ENCODE assay signal across 10 cellular contexts in genomic region chr18:2979027-2979570, GRCh38. TPM values are rescaled to one million over a fixed set of nuclear protein-coding genes. Genes with fewer than 3 reads are reported as not detected.
DNase-seq lines count a peak whose midpoint lies in the region; ATAC-seq and TF ChIP-seq lines count a peak whose summit lies in the region.
"Had no signal": no experiment of that assay in that cellular context is flagged by ENCODE, and none has a peak within 500 bp of the region (broad histone marks: within the 10 kb centered on the region; RNA-seq: fewer than 3 reads in every experiment).

No MANE protein-coding gene starts in this region.

- no peak overlapping the region for H4K5ac ChIP-seq in H9 (ENCODE audit: insufficient read length, low read depth, low read length)

- H3K36me3 ChIP-seq in spleen, result peaks cover 0 to 6% (median 0%) of the 10 kb centered on the region in 6 donors

- DNase-seq in H9 (no peak), fibroblast of the conjunctiva (ENCODE audit: low read depth) (peak; percentile 69), spleen (no peak), progenitor cell of endocrine pancreas (ENCODE audit: low spot score, unreplicated experiment) (no peak)
- DNase-seq: nephron progenitor cell had no signal

- H3K27me3 ChIP-seq in H9 (ENCODE audit: insufficient read depth, low read length) (no peaks in the 10 kb centered on the region), spleen (replicated peaks in 1 of 7) (no peaks in the 10 kb centered on the region)

- no peak overlapping the region for H3K4me2 ChIP-seq in H9 (ENCODE audit: insufficient read depth, insufficient read length, low read length)

- H3K27ac ChIP-seq in H9 (ENCODE audit: insufficient read length, low read depth, low read length), result no peak overlapping the region
- peak overlapping the region; percentile 1; the same call in 1 of the 2 replicates for H3K27ac ChIP-seq in VCaP
- peak overlapping the region; percentile 66 to 94 (median 88) for H3K27ac ChIP-seq in spleen

- H3K9me3 Mint-ChIP-seq in H9 (no peaks in the 10 kb centered on the region), progenitor cell of endocrine pancreas (ENCODE audit: low read depth) (no peaks in the 10 kb centered on the region)
- H3K9me3 Mint-ChIP-seq: nephron progenitor cell had no signal

- no CpG with 5 or more reads among the region's 3 CpGs for WGBS in H9 (ENCODE audit: extremely low coverage, insufficient read length, low lambda C conversion rate)
- 90 to 96% (median 91%) methylated on average over 3 of the region's 3 CpGs for WGBS in spleen, 5 donors

- H2BK120ac ChIP-seq in H9 (ENCODE audit: low read depth, low read length, poor library complexity, severe bottlenecking), result no peak overlapping the region

- no peak for TF ChIP-seq POLR2A in spleen (IDR thresholded peaks at IDR 0.05)

- no peak overlapping the region for H3K14ac ChIP-seq in H9 (ENCODE audit: insufficient read depth, low read length)

- H3K36me3 Mint-ChIP-seq in H9 (ENCODE audit: insufficient read depth in 1 of 3, low read depth in 3 of 3), result peaks cover 0 to 2% (median 0%) of the 10 kb centered on the region in 3 experiments; a peak in 1 of 7 replicates
- H3K36me3 Mint-ChIP-seq in progenitor cell of endocrine pancreas (ENCODE audit: insufficient read depth), result peaks cover 2% of the 10 kb centered on the region

- H3T11ph ChIP-seq in H9 (ENCODE audit: low read length), result no peak overlapping the region

- peak overlapping the region; percentile 79 for H4K8ac ChIP-seq in H9 (replicated peaks; ENCODE audit: insufficient read length, low read depth, low read length)

- H3K4me1 ChIP-seq in H9 (ENCODE audit: insufficient read depth, low read length), result peaks cover 4% of the 10 kb centered on the region; the same call in 1 of the 2 replicates
- H3K4me1 ChIP-seq in spleen, result peaks cover 28 to 100% (median 88%) of the 10 kb centered on the region in 6 donors

- H3K23ac ChIP-seq in H9 (ENCODE audit: insufficient read length, low read depth, low read length), result no peak overlapping the region

- H3K27ac Mint-ChIP-seq in H9 (peak overlapping the region in 2 of 3 experiments; percentile 18 to 21; a peak in 1 of 7 replicates), progenitor cell of endocrine pancreas (no peak overlapping the region)

- H3K4me1 Mint-ChIP-seq in H9 (peaks cover 37 to 39% of the 10 kb centered on the region in 2 experiments), progenitor cell of endocrine pancreas (ENCODE audit: low read depth) (peaks cover 29% of the 10 kb centered on the region)

- H4K20me1 ChIP-seq in H9 (ENCODE audit: control insufficient read depth, insufficient read depth, insufficient read length), result peaks cover 4% of the 10 kb centered on the region

- ATAC-seq in GM18519 (IDR thresholded peaks at IDR 0.05; ENCODE audit: low FRiP score, unreplicated experiment), result no peak
- no peak for ATAC-seq in GM21423 (IDR thresholded peaks at IDR 0.05; ENCODE audit: unreplicated experiment)
- no peak for ATAC-seq in HG03378 (IDR thresholded peaks at IDR 0.05; ENCODE audit: unreplicated experiment)

- H3K27me3 Mint-ChIP-seq in H9 (ENCODE audit: low read depth) (no peaks in the 10 kb centered on the region), progenitor cell of endocrine pancreas (no peaks in the 10 kb centered on the region)
- H3K27me3 Mint-ChIP-seq: brain had no signal

- H2BK15ac ChIP-seq in H9 (ENCODE audit: low read depth, low read length), result no peak overlapping the region

- peak overlapping the region; percentile 67 for H4K91ac ChIP-seq in H9 (ENCODE audit: insufficient read length, low read depth, low read length)

- H3K9me3 ChIP-seq in H9 (ENCODE audit: control insufficient read depth, low read depth, low read length) (no peaks in the 10 kb centered on the region), spleen (no peaks in the 10 kb centered on the region)

- TF ChIP-seq CTCF in H9 (conservative IDR thresholded peaks at IDR 0.05) (no peak), VCaP (conservative IDR thresholded peaks at IDR 0.05) (no peak), spleen (IDR thresholded peaks at IDR 0.05 in 8 of 11, conservative IDR thresholded peaks at IDR 0.05 in 3 of 11) (no peak), progenitor cell of endocrine pancreas (IDR thresholded peaks at IDR 0.05; ENCODE audit: unreplicated experiment) (no peak)

- H3K79me1 ChIP-seq in H9 (ENCODE audit: insufficient read depth, low read depth, low read length, poor library complexity, severe bottlenecking), result peaks cover 3% of the 10 kb centered on the region

- H3K56ac ChIP-seq in H9 (ENCODE audit: insufficient read length, low read depth, low read length), result no peak overlapping the region

- H2BK12ac ChIP-seq in H9 (ENCODE audit: insufficient read length, low read depth, low read length), result no peak overlapping the region

- H3K4me3 Mint-ChIP-seq in H9, result no peak overlapping the region
- H3K4me3 Mint-ChIP-seq in progenitor cell of endocrine pancreas (ENCODE audit: low read depth), result no peak overlapping the region
- H3K4me3 Mint-ChIP-seq: nephron progenitor cell had no signal

- no peak overlapping the region for H3K18ac ChIP-seq in H9 (ENCODE audit: insufficient read length, low read depth, low read length)

- no peak overlapping the region for H2AFZ ChIP-seq in H9 (ENCODE audit: low read length)

- intact Hi-C loops in spleen (cut with DNase I; ENCODE audit: low total_unique reads), result no loop called here

- no peak overlapping the region for H2BK20ac ChIP-seq in H9 (ENCODE audit: low read depth, low read length, poor library complexity, severe bottlenecking)

- H3K79me2 ChIP-seq in H9 (ENCODE audit: insufficient read depth, low read length), result peaks cover 6% of the 10 kb centered on the region; the same call in 1 of the 2 replicates

- no peak overlapping the region for H3K9ac ChIP-seq in H9 (ENCODE audit: extremely low read depth, insufficient read length, low read length)

- H2BK5ac ChIP-seq in H9 (ENCODE audit: insufficient read length, low read length), result no peak overlapping the region

- no peaks in the 10 kb centered on the region for H3K23me2 ChIP-seq in H9 (ENCODE audit: insufficient read length, low read depth, low read length, poor library complexity, severe bottlenecking)

- H3K4ac ChIP-seq in H9 (ENCODE audit: low read depth, low read length), result no peak overlapping the region

- peak overlapping the region in 1 of 8 donors; percentile 44 for H3K4me3 ChIP-seq in spleen

- no peak overlapping the region for H2AK5ac ChIP-seq in H9 (ENCODE audit: insufficient read length, low read length)

RNA-seq across cellular contexts. Expression of gene LPIN2, which starts 33.8 kb away (rescaled TPM):
- total RNA-seq in H9 (2021), result 9.2 and 9.9 TPM in 2 replicates
- 10 to 100 TPM; 44.8 to 79.7 (median 61.5) TPM for total RNA-seq in spleen
- 1 to 10 TPM; 4.0 to 9.6 (median 5.8) TPM for polyA plus RNA-seq in spleen
- 22.8 and 25.9 TPM in 2 replicates for total RNA-seq in progenitor cell of endocrine pancreas
